In genomic region chr6:13880053-13880723, GRCh38 we compare ENCODE assay signal across 7 cellular contexts. TPM values are rescaled to one million over a fixed set of nuclear protein-coding genes. Genes with fewer than 3 reads are reported as not detected.
"Had no signal": no experiment of that assay in that cellular context is flagged by ENCODE, and none has a peak within 500 bp of the region (broad histone marks: within the 10 kb centered on the region; RNA-seq: fewer than 3 reads in every experiment).

No MANE protein-coding gene starts in this region.

RNA-seq across cellular contexts. Expression of gene RNF182, which starts 44.6 kb away (rescaled TPM):
- total RNA-seq: activated CD4-positive, alpha-beta T cell treated with anti-CD3 and anti-CD28 coated beads, Interleukin-2, amount 10 ng/mL, durations not matched to agents 24 days and 14 days; activated CD8-positive, alpha-beta memory T cell treated with anti-CD3 and anti-CD28 coated beads for 36 hours; activated CD8-positive, alpha-beta T cell treated with anti-CD3 and anti-CD28 coated beads for 36 hours; activated naive CD8-positive, alpha-beta T cell treated with anti-CD3 and anti-CD28 coated beads for 36 hours; activated T-cell treated with anti-CD3 and anti-CD28 coated beads, Interleukin-2, amount 50 U/mL, for 72 hours; activated T-helper 17 cell treated with anti-CD3 and anti-CD28 coated beads, Interleukin-2, amount 50 U/mL, for 72 hours; Peyer's patch had no signal
